ENCODE assay signal across 8 cellular contexts in the genomic region with DNA sequence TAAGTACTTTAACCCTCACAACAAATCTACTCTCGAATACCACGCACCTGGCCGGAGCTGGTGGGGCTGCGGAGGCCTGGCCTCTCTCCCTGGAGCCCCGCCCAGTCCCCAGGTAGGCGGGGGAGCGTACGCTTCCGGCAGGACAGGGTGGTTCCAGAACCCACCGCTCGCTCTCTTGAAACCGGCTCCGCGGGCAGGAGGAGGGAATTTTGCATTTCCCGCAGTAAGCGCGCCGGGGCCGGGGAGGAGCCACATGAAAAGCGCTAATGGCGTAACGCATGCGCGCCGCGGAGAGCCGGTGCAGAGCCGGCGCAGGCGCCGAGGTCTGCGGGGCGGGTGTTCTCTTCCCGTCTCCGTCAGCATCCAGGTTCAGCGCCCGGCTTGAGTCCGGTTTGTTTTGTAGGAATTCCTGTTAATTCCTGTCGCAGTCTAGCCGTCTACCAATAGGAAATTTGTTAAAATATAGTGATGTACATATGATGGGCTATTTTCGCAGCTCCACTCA. TPM values are rescaled to one million over a fixed set of nuclear protein-coding genes. Genes with fewer than 3 reads are reported as not detected.
DNase-seq lines count a peak whose midpoint lies in the region; ATAC-seq and TF ChIP-seq lines count a peak whose summit lies in the region.

No MANE protein-coding gene starts in this region.

- peak overlapping the region; percentile 58 for H3K4me3 ChIP-seq in GM12864 (ENCODE audit: low read depth, low read length)
- peak overlapping the region; percentile 57 for H3K4me3 ChIP-seq in right cardiac atrium (ENCODE audit: low read length)
- peak overlapping the region; percentile 46 to 48 for H3K4me3 ChIP-seq in vagina

- TF ChIP-seq CTCF in GM12864 (IDR thresholded peaks at IDR 0.05; ENCODE audit: low read depth, low read length, missing control alignments) (no peak), vagina (IDR thresholded peaks at IDR 0.05) (no peak)

- no peak for TF ChIP-seq POLR2A in vagina (IDR thresholded peaks at IDR 0.05)

- no peaks in the 10 kb centered on the region for H3K9me3 ChIP-seq in right cardiac atrium (ENCODE audit: control insufficient read depth, low read length)
- no peaks in the 10 kb centered on the region for H3K9me3 ChIP-seq in vagina

- no peaks in the 10 kb centered on the region for H3K36me3 ChIP-seq in vagina

- ATAC-seq in HG02610 (IDR thresholded peaks at IDR 0.05; ENCODE audit: unreplicated experiment) (peak; percentile 83), right cardiac atrium (peak; percentile 85 to 90)

- 1% methylated on average over 41 of the region's 41 CpGs for WGBS in right cardiac atrium

- intact Hi-C loops in right cardiac atrium (cut with DNase I): loop anchor here in 3 of 4 donors (5.0 to 10.0 kb wide), 4 partner anchors 91 to 1434 kb away; no protein-coding TSS in a partner anchor
- intact Hi-C loops in vagina (cut with DNase I): no loop called here

- H3K4me1 ChIP-seq in right cardiac atrium (ENCODE audit: control insufficient read depth, insufficient read depth, low read length) (no peaks in the 10 kb centered on the region), vagina (peaks cover 19% of the 10 kb centered on the region)

- H3K27me3 ChIP-seq in right cardiac atrium (ENCODE audit: control insufficient read depth, insufficient read depth): no peaks in the 10 kb centered on the region
- no peaks in the 10 kb centered on the region for H3K27me3 ChIP-seq in vagina

- H3K27ac ChIP-seq in right cardiac atrium (ENCODE audit: low read length) (no peak overlapping the region), vagina (no peak overlapping the region)

- DNase-seq in GM12864 (ENCODE audit: low read depth) (peak; percentile 48), NCI-H1092 treated with DMSO at 0.1 percent for 48 hours (lab: John Stamatoyannopoulos, UW) (peak; percentile 89), T-helper 1 cell (peak; percentile 66 to 77 (median 72)), amniotic stem cell (lab: John Stamatoyannopoulos, UW) (peak; percentile 66), right cardiac atrium (peak; percentile 85 to 94 (median 92)), putamen (ENCODE audit: low spot score) (peak; percentile 83), vagina (ENCODE audit: extremely low spot score in 2 of 2) (no peak)

RNA-seq across cellular contexts. Expression of gene CAVIN4, which starts 20.8 kb away (rescaled TPM):
- 10 to 100 TPM; 22.7 to 60.2 (median 48.0) TPM for total RNA-seq in right cardiac atrium
- 14.9 TPM for polyA plus RNA-seq in right cardiac atrium
- 0.49 TPM for total RNA-seq in vagina

Comparison
In these comparisons a context has a peak if more than half of its experiments do, and no peak if none do; other contexts are left out.
1. DNase-seq: peak in GM12864 (single experiment), NCI-H1092 treated with DMSO at 0.1 percent for 48 hours (single experiment), T-helper 1 cell (5 of 5), amniotic stem cell (single experiment), right cardiac atrium (3 of 3) and putamen (single experiment); none in vagina (0 of 2).
2. RNA of gene CAVIN4, which starts 20.8 kb away (total RNA-seq): 22.7 to 60.2 TPM in right cardiac atrium; 0.49 TPM in vagina (single experiment); every median in the first group is over 10 times any median in the second.
3. Peak in every context shown above with its lines, with median percentiles within 50 percentile points of each other: H3K4me3 ChIP-seq.